8 cellular contexts compared by ENCODE assay signal in the genomic region with DNA sequence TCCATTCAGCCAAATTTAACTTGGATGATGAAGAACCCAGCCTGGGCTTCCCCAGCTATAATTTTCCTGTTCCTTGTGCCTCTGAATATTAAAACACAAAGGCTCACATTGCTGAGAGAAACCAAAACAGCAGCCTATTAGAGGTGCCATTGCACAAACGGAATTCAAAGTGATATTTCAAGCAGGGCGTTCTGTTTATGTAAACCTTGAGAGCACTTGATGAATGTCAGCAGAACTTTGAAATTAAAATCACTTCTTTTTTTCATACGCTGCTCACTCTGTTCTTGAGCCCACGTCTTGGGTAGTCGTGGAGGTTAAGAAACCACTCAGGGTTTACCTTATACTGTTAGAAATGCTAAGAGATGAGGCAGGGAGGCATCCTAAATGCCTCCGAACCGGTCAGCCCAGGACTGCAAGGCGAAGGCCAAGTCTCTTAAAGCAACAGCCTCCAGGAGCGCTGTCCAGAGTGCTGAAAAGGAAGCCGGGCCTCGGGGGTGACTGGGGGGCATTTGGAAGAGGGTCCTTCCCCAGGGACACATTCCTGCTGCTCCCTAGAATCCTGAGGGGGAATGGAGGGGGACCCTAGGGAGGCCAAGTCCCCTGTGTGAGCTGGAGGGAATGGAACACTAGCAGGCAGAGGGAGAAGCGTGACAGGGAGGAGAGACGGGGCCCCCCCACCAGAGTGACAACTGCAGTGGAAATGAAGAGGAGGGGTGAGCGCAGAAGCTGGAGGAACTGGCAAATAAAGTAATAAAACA.
A peak's percentile ranks its signal among the peaks of the same experiment; 100 is the strongest.
DNase-seq lines count a peak whose midpoint lies in the region; ATAC-seq and TF ChIP-seq lines count a peak whose summit lies in the region.

No MANE protein-coding gene starts in this region.

- H3K27me3 ChIP-seq in esophagus squamous epithelium = peaks cover 0 to 37% (median 0%) of the 10 kb centered on the region in 4 donors

- no peaks in the 10 kb centered on the region for H3K36me3 ChIP-seq in esophagus squamous epithelium

- peak; percentile 36 for DNase-seq in NCI-H510A treated with DMSO at 0.1 percent for 48 hours (lab: John Stamatoyannopoulos, UW)
- DNase-seq in NCI-H510A (lab: John Stamatoyannopoulos, UW) = no peak
- DNase-seq in glomerular visceral epithelial cell (ENCODE audit: extremely low spot score) = peak; percentile 45
- DNase-seq in sciatic nerve (ENCODE audit: low spot score) = no peak
- no peak for DNase-seq in esophagus squamous epithelium (lab: John Stamatoyannopoulos, UW)
- DNase-seq in NCI-H82 (lab: John Stamatoyannopoulos, UW) = no peak
- no peak for DNase-seq in occipital lobe (lab: John Stamatoyannopoulos, UW)

- peak; percentile 46 for ATAC-seq in sciatic nerve

- no peak for TF ChIP-seq POLR2A in esophagus squamous epithelium (IDR thresholded peaks at IDR 0.05)

- TF ChIP-seq CTCF in VCaP (conservative IDR thresholded peaks at IDR 0.05) (no peak), esophagus squamous epithelium (IDR thresholded peaks at IDR 0.05) (no peak)

- no peaks in the 10 kb centered on the region for H3K9me3 ChIP-seq in esophagus squamous epithelium

- 27 to 29% methylated on average over 12 to 14 of the region's 14 CpGs for WGBS in esophagus squamous epithelium, 2 donors

- no peaks in the 10 kb centered on the region for H3K4me1 ChIP-seq in esophagus squamous epithelium

- peak overlapping the region; percentile 52 for H3K27ac ChIP-seq in VCaP
- no peak overlapping the region for H3K27ac ChIP-seq in esophagus squamous epithelium

- H3K4me3 ChIP-seq in esophagus squamous epithelium = no peak overlapping the region

- intact Hi-C loops in sciatic nerve (cut with DNase I) (no loop called here), esophagus squamous epithelium (cut with DNase I) (no loop called here)

Comparison
In these comparisons a context has a peak if more than half of its experiments do, and no peak if none do; other contexts are left out.
1. DNase-seq: peak in NCI-H510A treated with DMSO at 0.1 percent for 48 hours (single experiment) and glomerular visceral epithelial cell (single experiment); none in NCI-H510A (single experiment), sciatic nerve (single experiment), esophagus squamous epithelium (single experiment), NCI-H82 (single experiment) and occipital lobe (single experiment).